8 cellular contexts compared by ENCODE assay signal in genomic region chr12:109995366-109995702, GRCh38. TPM values are rescaled to one million over a fixed set of nuclear protein-coding genes. Genes with fewer than 3 reads are reported as not detected.
DNase-seq lines count a peak whose midpoint lies in the region; ATAC-seq and TF ChIP-seq lines count a peak whose summit lies in the region.

No MANE protein-coding gene starts in this region.

- TF ChIP-seq CTCF in cardiac fibroblast (IDR thresholded peaks at IDR 0.05; ENCODE audit: low read depth, low read length), result no peak

- no peaks in the 10 kb centered on the region for H3K27me3 ChIP-seq in mucosa of stomach (ENCODE audit: control insufficient read depth, insufficient read depth, low read length)

- H3K36me3 Mint-ChIP-seq in stimulated activated naive CD8-positive, alpha-beta T cell treated with anti-CD3 and anti-CD28 coated beads, Interleukin-15, Interleukin-2, amounts not matched to agents 100 ng/mL and 50 ng/mL, for 24 hours (ENCODE audit: low read depth), result peaks cover 25% of the 10 kb centered on the region

- no peak for ATAC-seq in stimulated activated naive CD8-positive, alpha-beta T cell treated with anti-CD3 and anti-CD28 coated beads, Interleukin-15, Interleukin-2, amounts not matched to agents 100 U/mL and 50 U/mL, for 24 hours
- ATAC-seq in GM19467 (IDR thresholded peaks at IDR 0.05; ENCODE audit: unreplicated experiment), result no peak

- DNase-seq in stimulated activated naive CD8-positive, alpha-beta T cell treated with anti-CD3 and anti-CD28 coated beads, Interleukin-15, Interleukin-2, amounts not matched to agents 100 U/mL and 50 U/mL, for 24 hours, result no peak
- DNase-seq in cardiac fibroblast (ENCODE audit: low read depth in 2 of 2) (no peak), ureter (ENCODE audit: low spot score) (no peak), SW480 (ENCODE audit: low spot score) (no peak), NCI-H446 treated with DMSO at 0.1 percent for 48 hours (lab: John Stamatoyannopoulos, UW) (no peak)

- peak overlapping the region; percentile 91 to 97 for H3K4me3 ChIP-seq in cardiac fibroblast (replicated peaks in 1 of 2; ENCODE audit: low read depth in 2 of 2, low read length in 2 of 2)
- H3K4me3 ChIP-seq in mucosa of stomach (ENCODE audit: low read length), result peak overlapping the region; percentile 16

- no peaks in the 10 kb centered on the region for H3K36me3 ChIP-seq in mucosa of stomach (ENCODE audit: control insufficient read depth, insufficient read depth, low read length)

- H3K9me3 Mint-ChIP-seq in stimulated activated naive CD8-positive, alpha-beta T cell treated with anti-CD3 and anti-CD28 coated beads, Interleukin-15, Interleukin-2, amounts not matched to agents 100 ng/mL and 50 ng/mL, for 24 hours, result no peaks in the 10 kb centered on the region

- H3K27ac Mint-ChIP-seq in stimulated activated naive CD8-positive, alpha-beta T cell treated with anti-CD3 and anti-CD28 coated beads, Interleukin-15, Interleukin-2, amounts not matched to agents 100 ng/mL and 50 ng/mL, for 24 hours, result peak overlapping the region; percentile 87

- peaks cover 64% of the 10 kb centered on the region for H3K4me1 Mint-ChIP-seq in stimulated activated naive CD8-positive, alpha-beta T cell treated with anti-CD3 and anti-CD28 coated beads, Interleukin-15, Interleukin-2, amounts not matched to agents 100 ng/mL and 50 ng/mL, for 24 hours (ENCODE audit: low read depth)

- H3K27me3 Mint-ChIP-seq in stimulated activated naive CD8-positive, alpha-beta T cell treated with anti-CD3 and anti-CD28 coated beads, Interleukin-15, Interleukin-2, amounts not matched to agents 100 ng/mL and 50 ng/mL, for 24 hours, result no peaks in the 10 kb centered on the region

- H3K9ac ChIP-seq in mucosa of stomach (ENCODE audit: low read length), result peak overlapping the region; percentile 70

- peaks cover 22% of the 10 kb centered on the region for H3K4me1 ChIP-seq in mucosa of stomach (ENCODE audit: control insufficient read depth, insufficient read depth, low read length)

- H3K9me3 ChIP-seq in mucosa of stomach (ENCODE audit: control insufficient read depth, low read length), result no peaks in the 10 kb centered on the region

- peak overlapping the region; percentile 95 for H3K4me3 Mint-ChIP-seq in stimulated activated naive CD8-positive, alpha-beta T cell treated with anti-CD3 and anti-CD28 coated beads, Interleukin-15, Interleukin-2, amounts not matched to agents 100 ng/mL and 50 ng/mL, for 24 hours

RNA-seq across cellular contexts. Expression of gene GIT2, which starts 0.8 kb away (rescaled TPM):
- 55.5 TPM for total RNA-seq in ureter

RNA-seq across cellular contexts. Expression of gene ANKRD13A, which starts 3.9 kb away (rescaled TPM):
- 50.9 TPM for total RNA-seq in ureter

RNA-seq across cellular contexts. Expression of gene C12orf76, which starts 53.0 kb away (rescaled TPM):
- total RNA-seq in ureter, result 14.1 TPM
